Comparison of ENCODE assay signal across 1 cellular context in the genomic region with DNA sequence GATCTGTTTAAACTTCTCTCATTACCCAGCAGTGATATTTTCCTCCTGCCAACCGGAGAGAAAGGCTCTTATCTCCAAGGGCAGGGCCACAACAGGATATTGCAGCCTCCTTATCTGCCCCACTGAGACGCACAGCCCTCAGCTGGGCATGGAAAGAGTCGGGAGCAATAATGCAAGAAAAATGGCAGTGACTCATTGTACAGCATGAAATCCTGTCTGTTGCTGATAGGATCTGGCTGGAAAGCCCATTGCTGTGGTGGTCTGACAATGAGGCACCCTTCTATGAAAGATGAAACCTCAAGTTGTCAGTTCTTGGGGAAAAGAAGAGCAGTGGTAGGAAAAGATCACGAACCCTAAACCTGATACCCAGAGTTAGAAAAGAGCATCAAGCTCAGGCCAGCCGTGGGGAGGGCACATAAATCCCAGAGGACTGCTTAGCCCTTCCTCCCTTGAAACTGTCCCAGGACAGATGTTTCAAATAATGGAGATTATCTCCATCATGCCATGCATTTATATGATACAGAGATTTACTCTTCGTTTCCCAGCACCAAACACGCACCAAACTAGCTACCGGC.
TF ChIP-seq lines count a peak whose summit lies in the region.

No MANE protein-coding gene starts in this region.

TF ChIP-seq in K562, 482 proteins besides CTCF, POLR2A, EP300 and RAD21 (continued from another document and continues in another):
- TF ChIP-seq, protein P1, sequence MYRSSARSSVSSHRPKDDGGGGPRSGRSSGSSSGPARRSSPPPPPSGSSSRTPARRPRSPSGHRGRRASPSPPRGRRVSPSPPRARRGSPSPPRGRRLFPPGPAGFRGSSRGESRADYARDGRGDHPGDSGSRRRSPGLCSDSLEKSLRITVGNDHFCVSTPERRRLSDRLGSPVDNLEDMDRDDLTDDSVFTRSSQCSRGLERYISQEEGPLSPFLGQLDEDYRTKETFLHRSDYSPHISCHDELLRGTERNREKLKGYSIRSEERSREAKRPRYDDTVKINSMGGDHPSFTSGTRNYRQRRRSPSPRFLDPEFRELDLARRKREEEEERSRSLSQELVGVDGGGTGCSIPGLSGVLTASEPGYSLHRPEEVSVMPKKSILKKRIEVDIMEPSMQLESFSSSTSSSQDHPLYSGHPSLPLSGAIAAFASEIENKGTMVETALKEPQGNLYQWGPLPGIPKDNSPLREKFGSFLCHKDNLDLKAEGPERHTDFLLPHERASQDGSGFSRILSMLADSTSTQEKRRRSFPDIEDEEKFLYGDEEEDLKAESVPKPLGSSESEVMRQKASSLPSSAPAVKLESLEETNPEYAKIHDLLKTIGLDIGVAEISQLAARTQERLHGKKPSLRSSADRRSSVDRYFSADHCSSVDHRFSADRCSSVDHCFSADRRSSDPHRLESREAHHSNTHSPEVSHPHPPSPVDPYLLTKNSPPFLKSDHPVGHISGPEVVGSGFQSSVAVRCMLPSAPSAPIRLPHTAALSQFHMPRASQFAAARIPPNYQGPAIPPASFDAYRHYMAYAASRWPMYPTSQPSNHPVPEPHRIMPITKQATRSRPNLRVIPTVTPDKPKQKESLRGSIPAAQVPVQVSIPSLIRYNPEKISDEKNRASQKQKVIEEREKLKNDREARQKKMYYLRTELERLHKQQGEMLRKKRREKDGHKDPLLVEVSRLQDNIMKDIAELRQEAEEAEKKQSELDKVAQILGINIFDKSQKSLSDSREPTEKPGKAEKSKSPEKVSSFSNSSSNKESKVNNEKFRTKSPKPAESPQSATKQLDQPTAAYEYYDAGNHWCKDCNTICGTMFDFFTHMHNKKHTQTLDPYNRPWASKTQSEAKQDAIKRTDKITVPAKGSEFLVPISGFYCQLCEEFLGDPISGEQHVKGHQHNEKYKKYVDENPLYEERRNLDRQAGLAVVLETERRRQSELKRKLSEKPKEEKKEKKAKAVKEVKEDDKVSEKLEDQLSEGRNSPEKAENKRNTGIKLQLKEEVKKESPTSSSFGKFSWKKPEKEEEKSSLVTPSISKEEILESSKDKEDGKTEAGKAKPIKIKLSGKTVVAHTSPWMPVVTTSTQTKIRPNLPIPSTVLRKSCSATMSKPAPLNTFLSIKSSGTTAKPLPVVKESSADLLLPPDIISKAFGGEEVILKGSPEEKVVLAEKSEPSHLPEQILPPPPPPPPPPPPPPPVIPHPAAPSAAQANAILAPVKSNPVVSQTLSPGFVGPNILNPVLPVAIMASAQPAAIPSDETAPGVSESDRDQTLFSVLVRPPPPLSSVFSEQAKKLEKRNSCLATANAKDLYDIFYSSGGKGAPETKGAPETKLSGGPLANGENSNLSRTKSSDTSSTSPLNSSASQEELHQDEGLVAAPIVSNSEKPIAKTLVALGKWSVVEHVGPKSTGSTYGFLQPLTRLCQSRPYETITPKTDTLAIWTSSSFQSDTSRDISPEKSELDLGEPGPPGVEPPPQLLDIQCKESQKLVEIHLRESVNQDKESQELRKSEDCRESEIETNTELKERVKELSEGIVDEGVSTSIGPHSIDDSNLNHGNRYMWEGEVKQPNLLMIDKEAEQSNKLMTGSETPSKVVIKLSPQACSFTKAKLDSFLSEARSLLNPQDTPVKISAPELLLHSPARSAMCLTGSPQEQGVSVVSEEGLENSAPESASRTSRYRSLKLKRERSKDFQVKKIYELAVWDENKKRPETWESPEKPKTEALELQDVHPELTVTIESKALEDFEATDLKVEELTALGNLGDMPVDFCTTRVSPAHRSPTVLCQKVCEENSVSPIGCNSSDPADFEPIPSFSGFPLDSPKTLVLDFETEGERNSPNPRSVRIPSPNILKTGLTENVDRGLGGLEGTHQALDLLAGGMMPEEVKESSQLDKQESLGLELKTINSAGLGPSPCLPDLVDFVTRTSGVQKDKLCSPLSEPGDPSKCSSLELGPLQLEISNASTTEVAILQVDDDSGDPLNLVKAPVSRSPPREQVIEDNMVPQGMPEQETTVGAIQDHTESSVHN (IDR thresholded peaks at IDR 0.05; ENCODE audit: borderline replicate concordance in 1 of 2, low read depth in 1 of 2) = peak in 1 of 2 experiments; percentile 74; a peak in 1 of 4 replicates
- TF ChIP-seq ZBED1 (IDR thresholded peaks at IDR 0.05) = 0 out of 2 replicates have a peak, but pooled peaks have one; percentile 59
- TF ChIP-seq TFAP4 (CRISPR knock-in tag; IDR thresholded peaks at IDR 0.05; ENCODE audit: borderline replicate concordance) = peak; percentile 98
- TF ChIP-seq ZNF668 (CRISPR knock-in tag; IDR thresholded peaks at IDR 0.05) = no peak
- no peak for TF ChIP-seq SUPT5H (IDR thresholded peaks at IDR 0.05)
- peak; percentile 84 for TF ChIP-seq SMAD3 (CRISPR knock-in tag; conservative IDR thresholded peaks at IDR 0.05)
- TF ChIP-seq PHF21A (IDR thresholded peaks at IDR 0.05; ENCODE audit: borderline replicate concordance, low read depth) = peak; percentile 47; the same call in 1 of the 2 replicates
- no peak; the same call in 1 of the 2 replicates for TF ChIP-seq ZNF239 (CRISPR knock-in tag; IDR thresholded peaks at IDR 0.05)
- peak; percentile 98 for TF ChIP-seq HDAC3 (IDR thresholded peaks at IDR 0.05; ENCODE audit: borderline replicate concordance, partially characterized antibody)
- TF ChIP-seq ILF3 (IDR thresholded peaks at IDR 0.05; ENCODE audit: borderline replicate concordance) = peak; percentile 70; the same call in 1 of the 2 replicates
- TF ChIP-seq LCOR (CRISPR knock-in tag; IDR thresholded peaks at IDR 0.05) = 0 out of 2 replicates have a peak, but pooled peaks have one; percentile 48
- no peak for TF ChIP-seq HMG20A (CRISPR knock-in tag; conservative IDR thresholded peaks at IDR 0.05)
- TF ChIP-seq GATAD2B (IDR thresholded peaks at IDR 0.05; ENCODE audit: borderline replicate concordance) = peak; percentile 94
- no peak for TF ChIP-seq ZNF445 (CRISPR knock-in tag; IDR thresholded peaks at IDR 0.05; ENCODE audit: low read depth)
- TF ChIP-seq BRF1 (IDR thresholded peaks at IDR 0.05; ENCODE audit: borderline replicate concordance, extremely low read depth, insufficient read length) = no peak
- TF ChIP-seq TCFL5 (CRISPR knock-in tag; conservative IDR thresholded peaks at IDR 0.05) = no peak
- TF ChIP-seq ASH1L (IDR thresholded peaks at IDR 0.05; ENCODE audit: borderline replicate concordance, low read depth, partially characterized antibody) = no peak
- no peak for TF ChIP-seq MAFF (IDR thresholded peaks at IDR 0.05; ENCODE audit: low read length)
- peak in 1 of 3 experiments; percentile 72; a peak in 2 of 6 replicates for TF ChIP-seq ZBTB11 (CRISPR knock-in tag; IDR thresholded peaks at IDR 0.05)
- TF ChIP-seq CREB3 (tag; conservative IDR thresholded peaks at IDR 0.05; ENCODE audit: low read depth) = no peak
- TF ChIP-seq C11orf30 (IDR thresholded peaks at IDR 0.05; ENCODE audit: low read depth) = no peak
- peak; percentile 66; the same call in 1 of the 2 replicates for TF ChIP-seq TOE1 (IDR thresholded peaks at IDR 0.05; ENCODE audit: borderline replicate concordance)
- no peak for TF ChIP-seq TOE1 (CRISPR knock-in tag; IDR thresholded peaks at IDR 0.05; ENCODE audit: borderline replicate concordance, low read depth)
- TF ChIP-seq MEF2A (IDR thresholded peaks at IDR 0.05; ENCODE audit: control insufficient read depth, low read depth, low read length) = no peak
- TF ChIP-seq POLR3A (IDR thresholded peaks at IDR 0.05; ENCODE audit: borderline replicate concordance, extremely low read depth, insufficient read depth, insufficient read length) = no peak
- TF ChIP-seq VEZF1 (CRISPR knock-in tag; IDR thresholded peaks at IDR 0.05) = peak; percentile 58; the same call in 1 of the 2 replicates
- no peak for TF ChIP-seq MTF1 (CRISPR knock-in tag; IDR thresholded peaks at IDR 0.05; ENCODE audit: borderline replicate concordance)
- peak in 1 of 2 experiments; percentile 70; a peak in 2 of 4 replicates for TF ChIP-seq ZNF639 (CRISPR knock-in tag; conservative IDR thresholded peaks at IDR 0.05 in 1 of 2, IDR thresholded peaks at IDR 0.05 in 1 of 2)
- TF ChIP-seq FIP1L1 (IDR thresholded peaks at IDR 0.05; ENCODE audit: low read depth, low read length, poor library complexity, severe bottlenecking) = no peak
- peak; percentile 74; the same call in 1 of the 2 replicates for TF ChIP-seq PHB2 (IDR thresholded peaks at IDR 0.05; ENCODE audit: low read depth)
- TF ChIP-seq ZBTB33 (CRISPR knock-in tag; IDR thresholded peaks at IDR 0.05) = no peak
- no peak for TF ChIP-seq POLR2B (IDR thresholded peaks at IDR 0.05; ENCODE audit: low read depth, partially characterized antibody)
- TF ChIP-seq ZNF232 (CRISPR knock-in tag; IDR thresholded peaks at IDR 0.05) = no peak
- TF ChIP-seq MAFG (tag; conservative IDR thresholded peaks at IDR 0.05) = no peak
- TF ChIP-seq YY1 (IDR thresholded peaks at IDR 0.05; ENCODE audit: borderline replicate concordance in 1 of 3, control insufficient read depth in 1 of 3, extremely low read depth in 1 of 3, insufficient read depth in 3 of 3, insufficient read length in 1 of 3, insufficient replicate concordance in 2 of 3, low read depth in 1 of 3, low read length in 2 of 3) = peak in 1 of 3 experiments; percentile 38
